Comparison of ENCODE assay signal across 1 cellular context in genomic region chr7:116239434-116239833, GRCh38.
TF ChIP-seq lines count a peak whose summit lies in the region.

No MANE protein-coding gene starts in this region.

TF ChIP-seq in HepG2, 621 proteins besides CTCF, POLR2A, EP300 and RAD21 (continued from another document and continues in another):
- TF ChIP-seq HDAC6 (IDR thresholded peaks at IDR 0.05; ENCODE audit: low read depth, low read length): no peak
- no peak for TF ChIP-seq ZNF329 (CRISPR knock-in tag; IDR thresholded peaks at IDR 0.05; ENCODE audit: low read depth)
- no peak for TF ChIP-seq SMYD3 (CRISPR knock-in tag; IDR thresholded peaks at IDR 0.05)
- TF ChIP-seq ARNT2 (CRISPR knock-in tag; IDR thresholded peaks at IDR 0.05; ENCODE audit: low read depth): no peak
- peak; percentile 67 for TF ChIP-seq PAXIP1 (CRISPR knock-in tag; conservative IDR thresholded peaks at IDR 0.05)
- no peak for TF ChIP-seq ZNF225 (CRISPR knock-in tag; IDR thresholded peaks at IDR 0.05)
- no peak for TF ChIP-seq ZNF34 (CRISPR knock-in tag; IDR thresholded peaks at IDR 0.05; ENCODE audit: borderline replicate concordance)
- TF ChIP-seq NFIC (IDR thresholded peaks at IDR 0.05; ENCODE audit: low read length): peak; percentile 60; the same call in 1 of the 2 replicates
- no peak for TF ChIP-seq ZNF704 (CRISPR knock-in tag; IDR thresholded peaks at IDR 0.05; ENCODE audit: borderline replicate concordance)
- TF ChIP-seq TRIM24 (CRISPR knock-in tag; IDR thresholded peaks at IDR 0.05): no peak
- TF ChIP-seq ZNF839 (CRISPR knock-in tag; IDR thresholded peaks at IDR 0.05; ENCODE audit: borderline replicate concordance): no peak
- peak; percentile 44; the same call in 1 of the 2 replicates for TF ChIP-seq HDAC2 (CRISPR knock-in tag; IDR thresholded peaks at IDR 0.05)
- TF ChIP-seq MTA1 (CRISPR knock-in tag; IDR thresholded peaks at IDR 0.05; ENCODE audit: borderline replicate concordance): no peak
- TF ChIP-seq ZNF12 (CRISPR knock-in tag; IDR thresholded peaks at IDR 0.05): 0 out of 2 replicates have a peak, but pooled peaks have one; percentile 36
- no peak for TF ChIP-seq STAG1 (CRISPR knock-in tag; IDR thresholded peaks at IDR 0.05)
- TF ChIP-seq THYN1 (CRISPR knock-in tag; IDR thresholded peaks at IDR 0.05; ENCODE audit: borderline replicate concordance, low read depth): no peak
- no peak for TF ChIP-seq ZNF580 (CRISPR knock-in tag; IDR thresholded peaks at IDR 0.05; ENCODE audit: borderline replicate concordance, low read depth)
- TF ChIP-seq STAT6 (CRISPR knock-in tag; IDR thresholded peaks at IDR 0.05; ENCODE audit: borderline replicate concordance): no peak
- no peak for TF ChIP-seq MXI1 (IDR thresholded peaks at IDR 0.05; ENCODE audit: borderline replicate concordance, low read depth, low read length)
- no peak for TF ChIP-seq FIP1L1 (IDR thresholded peaks at IDR 0.05; ENCODE audit: borderline replicate concordance, insufficient read depth, low read depth, low read length)
- no peak for TF ChIP-seq HOXA9 (CRISPR knock-in tag; IDR thresholded peaks at IDR 0.05; ENCODE audit: borderline replicate concordance)
- no peak for TF ChIP-seq ZNF790 (CRISPR knock-in tag; IDR thresholded peaks at IDR 0.05; ENCODE audit: borderline replicate concordance)
- no peak for TF ChIP-seq POLR2G (IDR thresholded peaks at IDR 0.05; ENCODE audit: low read depth, low read length)
- TF ChIP-seq DBP (CRISPR knock-in tag; IDR thresholded peaks at IDR 0.05; ENCODE audit: not compliant biosample characterization): no peak
- TF ChIP-seq ZNF282 (IDR thresholded peaks at IDR 0.05; ENCODE audit: partially characterized antibody): no peak
- TF ChIP-seq ZNF512B (CRISPR knock-in tag; IDR thresholded peaks at IDR 0.05; ENCODE audit: borderline replicate concordance): no peak
- TF ChIP-seq RFXAP (CRISPR knock-in tag; IDR thresholded peaks at IDR 0.05; ENCODE audit: borderline replicate concordance): no peak
- no peak for TF ChIP-seq YY1 (IDR thresholded peaks at IDR 0.05; ENCODE audit: insufficient read depth, insufficient replicate concordance, low read depth, low read length)
- peak; percentile 57; the same call in 1 of the 2 replicates for TF ChIP-seq HDAC1 (CRISPR knock-in tag; IDR thresholded peaks at IDR 0.05)
- TF ChIP-seq GABPB1 (CRISPR knock-in tag; IDR thresholded peaks at IDR 0.05): no peak
- no peak for TF ChIP-seq CREB1 (IDR thresholded peaks at IDR 0.05)
- 0 out of 2 replicates have a peak, but pooled peaks have one; percentile 20 for TF ChIP-seq CREB1 (CRISPR knock-in tag; IDR thresholded peaks at IDR 0.05)
- peak; percentile 69 for TF ChIP-seq TCF7 (IDR thresholded peaks at IDR 0.05; ENCODE audit: low read depth)
- TF ChIP-seq ZNF766 (CRISPR knock-in tag; IDR thresholded peaks at IDR 0.05; ENCODE audit: borderline replicate concordance): no peak
- no peak for TF ChIP-seq TRIM22 (IDR thresholded peaks at IDR 0.05)
- no peak for TF ChIP-seq DNMT1 (CRISPR knock-in tag; IDR thresholded peaks at IDR 0.05)
- TF ChIP-seq ZNF674 (CRISPR knock-in tag; IDR thresholded peaks at IDR 0.05; ENCODE audit: low read depth): no peak
- peak; percentile 77 for TF ChIP-seq ZNF644 (CRISPR knock-in tag; IDR thresholded peaks at IDR 0.05; ENCODE audit: low read depth)
- peak; percentile 89 for TF ChIP-seq GATAD2A (CRISPR knock-in tag; IDR thresholded peaks at IDR 0.05)
- peak; percentile 89 for TF ChIP-seq SOX5 (CRISPR knock-in tag; IDR thresholded peaks at IDR 0.05; ENCODE audit: borderline replicate concordance)
- 0 out of 2 replicates have a peak, but pooled peaks have one; percentile 65 for TF ChIP-seq SIX4 (CRISPR knock-in tag; IDR thresholded peaks at IDR 0.05)
- no peak for TF ChIP-seq ZNF574 (CRISPR knock-in tag; IDR thresholded peaks at IDR 0.05)
- no peak for TF ChIP-seq IRF9 (CRISPR knock-in tag; IDR thresholded peaks at IDR 0.05; ENCODE audit: borderline replicate concordance)
- no peak for TF ChIP-seq HES4 (CRISPR knock-in tag; IDR thresholded peaks at IDR 0.05; ENCODE audit: borderline replicate concordance)
- TF ChIP-seq HNF4G (IDR thresholded peaks at IDR 0.05; ENCODE audit: borderline replicate concordance, low read depth, low read length): peak; percentile 83
- peak; percentile 35; the same call in 1 of the 2 replicates for TF ChIP-seq HNF4G (CRISPR knock-in tag; IDR thresholded peaks at IDR 0.05; ENCODE audit: borderline replicate concordance, low read depth)
- no peak for TF ChIP-seq TOE1 (CRISPR knock-in tag; IDR thresholded peaks at IDR 0.05)
- TF ChIP-seq ZFP91 (CRISPR knock-in tag; IDR thresholded peaks at IDR 0.05; ENCODE audit: borderline replicate concordance): no peak
- TF ChIP-seq AKAP8 (CRISPR knock-in tag; IDR thresholded peaks at IDR 0.05): no peak
